In the genomic region with DNA sequence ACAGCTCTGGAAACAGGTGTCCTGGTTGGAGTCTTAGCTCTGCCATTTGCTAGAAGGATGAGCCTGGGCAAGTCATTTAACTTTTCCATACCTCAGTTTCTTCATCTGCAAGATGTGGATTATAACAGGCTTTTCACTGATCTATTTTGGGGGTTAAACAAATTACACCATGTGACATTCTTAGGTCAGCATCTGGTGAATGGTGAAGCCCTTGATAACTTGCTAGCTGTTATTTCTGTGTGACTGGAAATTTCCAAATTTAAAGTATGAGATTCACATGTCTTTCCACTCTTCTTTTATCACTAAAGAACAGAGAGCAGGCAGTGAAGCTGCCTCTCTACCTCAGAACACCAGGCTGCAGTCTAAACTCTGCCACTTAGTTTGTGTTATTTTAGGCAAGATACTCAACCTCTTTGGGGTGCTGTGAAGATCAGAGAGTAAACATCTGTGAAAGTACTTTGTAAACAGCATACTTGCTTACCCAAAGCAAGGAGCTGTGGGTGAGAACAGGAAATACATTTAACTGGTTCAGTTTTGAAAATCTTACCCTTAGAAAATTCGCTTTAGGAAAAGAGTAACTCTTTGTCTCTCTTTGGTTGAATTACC, we compare ENCODE assay signal across 10 cellular contexts. TPM values are rescaled to one million over a fixed set of nuclear protein-coding genes. Genes with fewer than 3 reads are reported as not detected.
DNase-seq lines count a peak whose midpoint lies in the region; ATAC-seq, FAIRE-seq and TF ChIP-seq lines count a peak whose summit lies in the region.
"Had no signal": no experiment of that assay in that cellular context is flagged by ENCODE, and none has a peak within 500 bp of the region (broad histone marks: within the 10 kb centered on the region; RNA-seq: fewer than 3 reads in every experiment).

No MANE protein-coding gene starts in this region.

- no peak for TF ChIP-seq POLR2A in GM12891 (IDR thresholded peaks at IDR 0.05; ENCODE audit: low read depth, low read length)

- DNase-seq in GM12891 (ENCODE audit: insufficient read length, low spot score), result no peak
- DNase-seq in foreskin melanocyte, result peak; percentile 3
- DNase-seq in NCI-H2171 treated with DMSO at 0.1 percent for 48 hours (lab: John Stamatoyannopoulos, UW), result no peak
- no peak for DNase-seq in NOMO-1 (lab: John Stamatoyannopoulos, UW; ENCODE audit: unreplicated experiment in 2 of 2)
- DNase-seq in activated naive CD4-positive, alpha-beta T cell (lab: John Stamatoyannopoulos, UW), result no peak
- no peak for DNase-seq in NCI-H748 (lab: John Stamatoyannopoulos, UW; ENCODE audit: unreplicated experiment)
- DNase-seq: naive thymus-derived CD8-positive, alpha-beta T cell; stimulated activated CD4-positive, alpha-beta T cell treated with anti-CD3 and anti-CD28 coated beads, Interleukin-4, amount 100 ng/mL, for 4 hours had no signal

- ATAC-seq in GM19463 (IDR thresholded peaks at IDR 0.05; ENCODE audit: unreplicated experiment) (peak; percentile 70), HG03159 (IDR thresholded peaks at IDR 0.05; ENCODE audit: unreplicated experiment) (peak; percentile 43)

- FAIRE-seq in GM12891 (lab: Jason Lieb, UNC), result peak; percentile 62

TF ChIP-seq in GM12891, 5 proteins besides CTCF, POLR2A, EP300 and RAD21:
- TF ChIP-seq SPI1 (IDR thresholded peaks at IDR 0.05; ENCODE audit: low read depth, low read length), result no peak
- TF ChIP-seq POLR2AphosphoS5 (IDR thresholded peaks at IDR 0.05; ENCODE audit: low read depth, low read length), result no peak
- no peak for TF ChIP-seq PAX5 (IDR thresholded peaks at IDR 0.05; ENCODE audit: insufficient read depth, low read length, severe bottlenecking)
TF ChIP-seq in GM12891: peak in this region for 0.

RNA-seq across cellular contexts. Expression of a gene that starts 15.5 kb away (rescaled TPM):
- polyA plus RNA-seq in GM12891 (2012; ENCODE audit: low read depth, missing spikeins), result 1.4 TPM
